ENCODE assay signal across 8 cellular contexts in genomic region chr10:130108146-130108545, GRCh38. TPM values are rescaled to one million over a fixed set of nuclear protein-coding genes. Genes with fewer than 3 reads are reported as not detected.
A peak's percentile ranks its signal among the peaks of the same experiment; 100 is the strongest.
DNase-seq lines count a peak whose midpoint lies in the region; ATAC-seq, FAIRE-seq and TF ChIP-seq lines count a peak whose summit lies in the region.
"Not testable (repeated sequence)": the region's sequence is repeated elsewhere in the genome, so short reads cannot be mapped to it uniquely, and the experiment has no call there.
"Had no signal": no experiment of that assay in that cellular context is flagged by ENCODE, and none has a peak within 500 bp of the region (broad histone marks: within the 10 kb centered on the region; RNA-seq: fewer than 3 reads in every experiment).

No MANE protein-coding gene starts in this region.

- WGBS in GM12878 (ENCODE audit: insufficient coverage, insufficient replicate concordance, low lambda C conversion rate, missing lambda C conversion rate), result 58% methylated on average over 6 of the region's 8 CpGs

- POLR2A ChIA-PET in GM12878 (lab: Charles Lee), result interaction anchor here (2.2 kb wide), 1 partner anchor 34 kb away, joined by 11 read pairs; no protein-coding TSS in a partner anchor

- H3F3A ChIP-seq in DOHH2 (ENCODE audit: control insufficient read depth, insufficient read depth); SU-DHL-6 (ENCODE audit: insufficient read depth): not testable (repeated sequence)

- peak overlapping the region; percentile 49 for H3K4me3 Mint-ChIP-seq in stimulated activated memory B cell treated with anti-CD40 and anti-IgM and Interleukin-4, amounts not matched to agents 10 μg/mL and 1 μg/mL and 100 μg/mL, for 72 hours

- not testable (repeated sequence) for H3K9ac ChIP-seq in SU-DHL-6 (ENCODE audit: low read length); GM12878 (ENCODE audit: control insufficient read depth, insufficient read depth, low read length)

- TF ChIP-seq RAD21 in GM12878 (IDR thresholded peaks at IDR 0.05; ENCODE audit: insufficient read depth, low read depth, low read length), result not testable (repeated sequence)

- H3K36me3 Mint-ChIP-seq in stimulated activated memory B cell treated with anti-CD40 and anti-IgM and Interleukin-4, amounts not matched to agents 10 μg/mL and 1 μg/mL and 100 μg/mL, for 72 hours, result peaks cover 24% of the 10 kb centered on the region

- H3K4me1 ChIP-seq in DOHH2 (ENCODE audit: control insufficient read depth, low read length), result peaks cover 31% of the 10 kb centered on the region
- peaks cover 17% of the 10 kb centered on the region for H3K4me1 ChIP-seq in GM12878 (ENCODE audit: control insufficient read depth, insufficient read depth, low read length)

- ATAC-seq in GM12878; stimulated activated memory B cell treated with anti-CD40 and anti-IgM and Interleukin-4, amounts not matched to agents 10 μg/mL and 1 μg/mL and 100 μg/mL, for 72 hours: not testable (repeated sequence)

- CTCF ChIA-PET in GM12878 (lab: Yijun Ruan, JAX), result interaction anchor here (2.0 kb wide), 1 partner anchor 20 kb away, joined by 10 read pairs; no protein-coding TSS in a partner anchor

- H3K27me3 Mint-ChIP-seq in stimulated activated memory B cell treated with anti-CD40 and anti-IgM and Interleukin-4, amounts not matched to agents 10 μg/mL and 1 μg/mL and 100 μg/mL, for 72 hours, result not testable (repeated sequence)

- not testable (repeated sequence) for H3K9me2 ChIP-seq in DOHH2 (replicated peaks; ENCODE audit: control insufficient read depth, low read length); SU-DHL-6 (replicated peaks; ENCODE audit: insufficient read depth, low read length)

- peak; percentile 28 for DNase-seq in activated CD4-positive, alpha-beta T cell treated with anti-CD3 and anti-CD28 coated beads for 48 hours
- DNase-seq in activated T-cell treated with anti-CD3 and anti-CD28 coated beads for 4 hours, result peak; percentile 11
- DNase-seq in activated effector memory CD4-positive, alpha-beta T cell treated with anti-CD3 and anti-CD28 coated beads, Interleukin-2, amount 50 U/mL, for 16 hours, result peak; percentile 72
- DNase-seq in GM12878 (ENCODE audit: low read depth, low spot score), result not testable (repeated sequence)

- not testable (repeated sequence) for H4K20me1 ChIP-seq in DOHH2 (ENCODE audit: control insufficient read depth, insufficient read depth, low read depth, low read length); SU-DHL-6 (ENCODE audit: low read depth, low read length); GM12878 (ENCODE audit: control insufficient read depth, insufficient read depth)

- SMC1A ChIA-PET in GM12878 (lab: Charles Lee; ENCODE audit: uncharacterized antibody, unreplicated experiment), result interaction anchor here (2.0 kb wide), 1 partner anchor 34 kb away, joined by 6 read pairs; no protein-coding TSS in a partner anchor

- BruUV-seq in GM12878 (replicated peaks; lab: Mats Ljungman, UMichigan), result not testable (repeated sequence)

- RAD21 ChIA-PET in GM12878 (lab: Charles Lee; ENCODE audit: unreplicated experiment), result not testable (repeated sequence)

- not testable (repeated sequence) for TF ChIP-seq POLR2A in GM12878 (IDR thresholded peaks at IDR 0.05; ENCODE audit: low read depth, low read length)

- in situ Hi-C loops in GM12878 (cut with MboI), result loop anchor here (25.0 kb wide), 1 partner anchor 1071 kb away; no protein-coding TSS in a partner anchor

- peaks cover 52% of the 10 kb centered on the region for H3K4me1 Mint-ChIP-seq in stimulated activated memory B cell treated with anti-CD40 and anti-IgM and Interleukin-4, amounts not matched to agents 10 μg/mL and 1 μg/mL and 100 μg/mL, for 72 hours

- H3K79me2 ChIP-seq in DOHH2 (ENCODE audit: control insufficient read depth, low read length) (peaks cover 47% of the 10 kb centered on the region), SU-DHL-6 (ENCODE audit: insufficient read depth, low read length) (peaks cover 17% of the 10 kb centered on the region; the same call in 1 of the 2 replicates), GM12878 (ENCODE audit: control insufficient read depth, insufficient read depth, low read length) (peaks cover 16% of the 10 kb centered on the region)

- intact Hi-C loops in GM12878 (cut with micrococcal nuclease; ENCODE audit: unreplicated experiment), result loop anchor here (5.0 kb wide), 1 partner anchor 221 kb away; no protein-coding TSS in a partner anchor

- FAIRE-seq in GM12878 (lab: Jason Lieb, UNC), result not testable (repeated sequence)

- not testable (repeated sequence) for TF ChIP-seq EP300 in GM12878 (IDR thresholded peaks at IDR 0.05; ENCODE audit: borderline replicate concordance in 1 of 2, control insufficient read depth in 1 of 2, low read depth in 2 of 2, low read length in 2 of 2)

- peaks cover 29% of the 10 kb centered on the region for H3K36me3 ChIP-seq in DOHH2 (ENCODE audit: control insufficient read depth, low read length)
- not testable (repeated sequence) for H3K36me3 ChIP-seq in SU-DHL-6 (ENCODE audit: low read length); GM12878 (ENCODE audit: control insufficient read depth in 2 of 2, insufficient read depth in 2 of 2, low read length in 1 of 2)

- 0 out of 2 replicates have a peak overlapping the region, but pooled peaks have one; percentile 0 for H3K4me2 ChIP-seq in DOHH2 (ENCODE audit: low read length)
- H3K4me2 ChIP-seq in SU-DHL-6 (ENCODE audit: low read depth, low read length, poor library complexity, severe bottlenecking), result peak overlapping the region; percentile 80
- peak overlapping the region; percentile 100 for H3K4me2 ChIP-seq in GM12878 (ENCODE audit: control insufficient read depth, insufficient read depth)

- not testable (repeated sequence) for H3K9me3 ChIP-seq in DOHH2 (ENCODE audit: control insufficient read depth, insufficient read depth, low read length); SU-DHL-6 (ENCODE audit: insufficient read depth, low read length); GM12878 (replicated peaks; ENCODE audit: control insufficient read depth, insufficient read depth, low read length)

- H3K27me3 ChIP-seq in DOHH2 (ENCODE audit: control insufficient read depth, low read length); SU-DHL-6 (ENCODE audit: low read length); GM12878 (replicated peaks in 1 of 2; ENCODE audit: control insufficient read depth in 2 of 2, insufficient read depth in 2 of 2, low read length in 1 of 2): not testable (repeated sequence)

- H3K27ac Mint-ChIP-seq in stimulated activated memory B cell treated with anti-CD40 and anti-IgM and Interleukin-4, amounts not matched to agents 10 μg/mL and 1 μg/mL and 100 μg/mL, for 72 hours, result peak overlapping the region; percentile 92

- 0 out of 2 replicates have a peak overlapping the region, but pooled peaks have one; percentile 11 for H3K4me3 ChIP-seq in DOHH2 (ENCODE audit: low read length)
- H3K4me3 ChIP-seq in SU-DHL-6 (ENCODE audit: insufficient read depth, low read length, poor library complexity, severe bottlenecking), result not testable (repeated sequence)
- H3K4me3 ChIP-seq in GM12878, result peak overlapping the region; percentile 5; the same call in 1 of the 2 replicates

- not testable (repeated sequence) for H3K27ac ChIP-seq in DOHH2 (ENCODE audit: low read depth, low read length); SU-DHL-6 (ENCODE audit: low read depth, low read length); GM12878 (ENCODE audit: control insufficient read depth, insufficient read depth)

- not testable (repeated sequence) for H3K9me3 Mint-ChIP-seq in stimulated activated memory B cell treated with anti-CD40 and anti-IgM and Interleukin-4, amounts not matched to agents 10 μg/mL and 1 μg/mL and 100 μg/mL, for 72 hours

- not testable (repeated sequence) for H2AFZ ChIP-seq in SU-DHL-6 (ENCODE audit: low read depth, low read length, severe bottlenecking); GM12878 (ENCODE audit: control insufficient read depth, low read depth, low read length)

- TF ChIP-seq CTCF in DOHH2 (IDR thresholded peaks at IDR 0.05; ENCODE audit: low read depth, low read length, poor library complexity, severe bottlenecking); SU-DHL-6 (IDR thresholded peaks at IDR 0.05; ENCODE audit: insufficient read depth, low read length, poor library complexity, severe bottlenecking); GM12878 (IDR thresholded peaks at IDR 0.05 in 2 of 3, conservative IDR thresholded peaks at IDR 0.05 in 1 of 3; ENCODE audit: control insufficient read depth in 2 of 3, extremely low read depth in 1 of 3, insufficient read depth in 1 of 3, low read depth in 3 of 3, low read length in 3 of 3): not testable (repeated sequence)

RNA-seq across cellular contexts. Expression of gene C10orf143, which starts 2.5 kb away (rescaled TPM):
- 1.2 and 1.4 TPM in 2 replicates for total RNA-seq in GM12878 (2013; cell fraction: nucleolus; rRNA removed)
- 2.1 TPM in 2 replicates for total RNA-seq in GM12878 (2014; rRNA removed)
- 1.9 and 2.1 TPM in 2 replicates for total RNA-seq in GM12878 (2014; rRNA removed; fragmentation: Illumina TruSeq; extraction: Trizol)
- total RNA-seq in GM12878 (2021), result 2.5 and 2.8 TPM in 2 replicates
- 1.2 TPM for polyA plus RNA-seq in GM12878 (2011; ENCODE audit: low read depth)
- 2.3 and 2.4 TPM in 2 replicates for polyA plus RNA-seq in GM12878 (2011; rRNA removed)
- 1.8 and 1.9 TPM in 2 replicates for polyA plus RNA-seq in GM12878 (2011; cell fraction: cytosol; rRNA removed)
- 1.7 and 2.0 TPM in 2 replicates for polyA plus RNA-seq in GM12878 (2011; cell fraction: nucleus; rRNA removed)
- polyA plus RNA-seq in GM12878 (2012), result 2.2 and 2.3 TPM in 2 replicates
- polyA plus RNA-seq in GM12878 (2014; fragmentation: Illumina TruSeq; extraction: Trizol), result 3.4 and 3.6 TPM in 2 replicates
- under 1 TPM; 0.64 to 0.90 TPM for polyA plus RNA-seq in GM12878 (2014; fragmentation: Nextera tagmentation; extraction: Ambion mirVana)
- polyA plus RNA-seq in GM12878 (2014; rRNA removed), result 3.0 and 3.8 TPM in 2 replicates
- polyA plus RNA-seq in GM12878 (2016; fragmentation: Nextera tagmentation; extraction: Ambion mirVana), result 1 to 10 TPM; 5.4 to 7.9 TPM
- 0.88 and 1.2 TPM in 2 replicates for polyA minus RNA-seq in GM12878 (2011; rRNA and poly(A)+ RNA removed)
- polyA minus RNA-seq in GM12878 (2011; cell fraction: cytosol; rRNA and poly(A)+ RNA removed), result not detected in 2 replicates
- 0.60 and 0.86 TPM in 2 replicates for polyA minus RNA-seq in GM12878 (2011; cell fraction: nucleus; rRNA and poly(A)+ RNA removed)
- total RNA-seq: G401 had no signal

RNA-seq across cellular contexts. Expression of gene GLRX3, which starts 28.0 kb away (rescaled TPM):
- 57.1 and 69.3 TPM in 2 replicates for total RNA-seq in GM12878 (2013; cell fraction: nucleolus; rRNA removed)
- 94.7 and 122 TPM in 2 replicates for total RNA-seq in GM12878 (2014; rRNA removed)
- total RNA-seq in GM12878 (2014; rRNA removed; fragmentation: Illumina TruSeq; extraction: Trizol), result 128 and 132 TPM in 2 replicates
- 123 and 127 TPM in 2 replicates for total RNA-seq in GM12878 (2021)
- polyA plus RNA-seq in GM12878 (2011; ENCODE audit: low read depth), result 35.2 TPM
- 125 and 176 TPM in 2 replicates for polyA plus RNA-seq in GM12878 (2011; rRNA removed)
- 84.5 and 88.0 TPM in 2 replicates for polyA plus RNA-seq in GM12878 (2011; cell fraction: cytosol; rRNA removed)
- polyA plus RNA-seq in GM12878 (2011; cell fraction: nucleus; rRNA removed), result 42.0 and 56.2 TPM in 2 replicates
- 85.3 and 87.3 TPM in 2 replicates for polyA plus RNA-seq in GM12878 (2012)
- 151 and 160 TPM in 2 replicates for polyA plus RNA-seq in GM12878 (2014; fragmentation: Illumina TruSeq; extraction: Trizol)
- polyA plus RNA-seq in GM12878 (2014; fragmentation: Nextera tagmentation; extraction: Ambion mirVana), result 100 to 1,000 TPM; 131 to 171 TPM
- polyA plus RNA-seq in GM12878 (2014; rRNA removed), result 92.2 and 125 TPM in 2 replicates
- 100 to 1,000 TPM; 204 to 209 TPM for polyA plus RNA-seq in GM12878 (2016; fragmentation: Nextera tagmentation; extraction: Ambion mirVana)
- 23.6 and 24.9 TPM in 2 replicates for polyA minus RNA-seq in GM12878 (2011; rRNA and poly(A)+ RNA removed)
- 15.4 and 16.9 TPM in 2 replicates for polyA minus RNA-seq in GM12878 (2011; cell fraction: cytosol; rRNA and poly(A)+ RNA removed)
- 9.6 and 26.6 TPM in 2 replicates for polyA minus RNA-seq in GM12878 (2011; cell fraction: nucleus; rRNA and poly(A)+ RNA removed)

Comparison
In these comparisons a context has a peak if more than half of its experiments do, and no peak if none do; other contexts are left out.
1. H3K4me2 ChIP-seq: peak in every context shown above with its lines; median percentile 100 in GM12878; 80 in SU-DHL-6; 0 in DOHH2.